Comparison of ENCODE assay signal across 8 cellular contexts in the genomic region with DNA sequence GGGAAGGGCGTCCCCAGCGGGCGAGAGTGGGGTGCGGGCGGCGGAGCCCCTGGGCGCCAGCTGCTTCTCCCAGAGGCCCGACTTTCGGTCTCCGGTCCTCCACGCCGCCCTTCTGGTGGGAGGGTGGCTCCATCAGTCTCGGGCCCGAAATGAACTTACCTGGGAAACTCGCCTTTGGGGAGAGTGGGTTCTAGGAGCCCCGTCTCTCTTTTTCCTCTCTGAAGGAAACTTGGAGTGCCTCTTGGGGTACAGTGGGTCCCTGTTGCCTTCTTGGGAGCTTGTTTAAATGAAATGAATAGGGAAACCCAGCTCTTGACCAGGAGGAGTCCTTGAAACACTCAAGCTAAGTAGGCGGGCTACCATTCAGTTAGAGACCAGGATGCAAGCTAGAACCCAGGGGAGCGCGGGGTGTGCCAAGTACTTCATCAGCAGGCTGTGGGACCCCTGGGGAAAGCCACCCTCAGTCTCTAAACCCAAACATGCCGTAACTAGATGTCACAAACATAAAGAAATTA. TPM values are rescaled to one million over a fixed set of nuclear protein-coding genes. Genes with fewer than 3 reads are reported as not detected.
A peak's percentile ranks its signal among the peaks of the same experiment; 100 is the strongest.
DNase-seq lines count a peak whose midpoint lies in the region; ATAC-seq and TF ChIP-seq lines count a peak whose summit lies in the region.

No MANE protein-coding gene starts in this region.

- peaks cover 3 to 23% of the 10 kb centered on the region in 2 donors for H3K27me3 ChIP-seq in breast epithelium
- H3K27me3 ChIP-seq in muscle layer of duodenum (ENCODE audit: low read depth, low read length), result peaks cover 30% of the 10 kb centered on the region

- H3K36me3 ChIP-seq in breast epithelium (no peaks in the 10 kb centered on the region), muscle layer of duodenum (ENCODE audit: control insufficient read depth in 1 of 2, insufficient read depth in 2 of 2, low read length in 2 of 2) (no peaks in the 10 kb centered on the region)

- ATAC-seq in HG02870 (IDR thresholded peaks at IDR 0.05; ENCODE audit: unreplicated experiment) (peak; percentile 5), HG03025 (IDR thresholded peaks at IDR 0.05; ENCODE audit: low FRiP score, unreplicated experiment) (no peak), GM18867 (IDR thresholded peaks at IDR 0.05; ENCODE audit: unreplicated experiment) (no peak), HG03097 (IDR thresholded peaks at IDR 0.05; ENCODE audit: low FRiP score, unreplicated experiment) (no peak)

- TF ChIP-seq POLR2A in breast epithelium (IDR thresholded peaks at IDR 0.05), result no peak

- intact Hi-C loops in breast epithelium (cut with DNase I; ENCODE audit: low total_unique reads), result no loop called here

- H3K4me1 ChIP-seq in breast epithelium (peaks cover 0 to 5% of the 10 kb centered on the region in 2 donors), muscle layer of duodenum (ENCODE audit: control insufficient read depth in 1 of 2, insufficient read depth in 2 of 2, low read length in 2 of 2) (peaks cover 0 to 17% of the 10 kb centered on the region in 2 donors)

- H3K4me3 ChIP-seq in AG09309 (ENCODE audit: control insufficient read depth, low read depth, low read length), result peak overlapping the region; percentile 37
- H3K4me3 ChIP-seq in breast epithelium, result peak overlapping the region; percentile 41 to 71 (median 54)
- H3K4me3 ChIP-seq in muscle layer of duodenum (ENCODE audit: low read depth in 1 of 2, low read length in 2 of 2), result peak overlapping the region; percentile 43 to 71

- H3K27ac ChIP-seq in breast epithelium (no peak overlapping the region), muscle layer of duodenum (ENCODE audit: low read length) (no peak overlapping the region)

- H3K9me3 ChIP-seq in breast epithelium (no peaks in the 10 kb centered on the region), muscle layer of duodenum (ENCODE audit: control insufficient read depth in 1 of 2, low read length in 2 of 2) (no peaks in the 10 kb centered on the region)

- DNase-seq in AG09309 (ENCODE audit: low read depth) (no peak), breast epithelium (ENCODE audit: low spot score in 2 of 2) (no peak), DMS 273 treated with DMSO at 0.1 percent for 48 hours (lab: John Stamatoyannopoulos, UW) (no peak)

- TF ChIP-seq CTCF in AG09309 (IDR thresholded peaks at IDR 0.05; ENCODE audit: control insufficient read depth, insufficient read depth, low read depth, low read length, missing control alignments), result peak; percentile 27
- no peak for TF ChIP-seq CTCF in breast epithelium (IDR thresholded peaks at IDR 0.05)

RNA-seq across cellular contexts. Expression of a gene that starts 1.3 kb away (rescaled TPM):
- 1 to 10 TPM in 1 of 3 donors, under 1 TPM in 2; 0.44 to 1.3 (median 0.48) TPM for total RNA-seq in breast epithelium
